2 cellular contexts compared by ENCODE assay signal in the genomic region with DNA sequence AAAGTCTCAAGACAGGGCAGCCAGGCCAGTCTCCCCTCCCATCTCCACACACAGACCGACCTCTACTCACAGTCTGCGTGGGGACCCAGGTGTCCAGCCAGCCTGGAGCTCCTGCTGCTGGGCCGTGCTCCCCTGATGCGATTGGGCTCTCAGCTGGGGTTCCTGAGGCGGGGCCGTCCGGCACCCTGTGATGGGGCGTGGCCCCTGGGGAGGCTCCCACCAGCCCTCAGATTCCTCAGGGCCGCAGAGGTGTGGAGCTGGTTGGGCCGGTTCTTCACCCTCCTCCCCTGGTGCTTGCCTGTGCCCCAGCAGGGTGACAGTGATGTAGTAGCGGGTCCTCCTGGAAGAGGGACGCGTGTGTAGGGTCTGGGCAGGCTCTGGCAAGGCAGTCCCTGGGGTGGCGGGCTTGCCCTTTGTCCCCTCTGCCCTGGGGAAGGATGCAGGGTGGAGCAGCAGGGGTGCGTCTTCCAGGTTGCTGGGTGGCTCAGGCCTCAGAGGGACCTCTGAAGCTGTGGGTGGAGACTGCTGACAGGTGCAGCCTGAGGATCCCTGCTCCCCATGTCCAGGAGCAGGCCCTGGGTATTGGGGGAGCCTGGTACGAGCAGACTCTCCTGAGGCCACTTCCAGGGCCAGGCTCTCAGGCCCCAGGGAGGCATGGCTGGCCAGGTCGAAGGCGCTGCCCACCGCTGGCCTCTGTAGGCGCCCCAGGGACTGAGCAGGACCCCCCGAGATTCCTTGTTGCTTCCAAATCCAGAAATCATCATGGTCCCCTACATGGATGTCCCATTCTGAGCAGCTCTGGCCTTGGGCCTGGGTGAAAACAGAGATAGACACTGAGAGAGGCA.
TF ChIP-seq lines count a peak whose summit lies in the region.

A gene with protein sequence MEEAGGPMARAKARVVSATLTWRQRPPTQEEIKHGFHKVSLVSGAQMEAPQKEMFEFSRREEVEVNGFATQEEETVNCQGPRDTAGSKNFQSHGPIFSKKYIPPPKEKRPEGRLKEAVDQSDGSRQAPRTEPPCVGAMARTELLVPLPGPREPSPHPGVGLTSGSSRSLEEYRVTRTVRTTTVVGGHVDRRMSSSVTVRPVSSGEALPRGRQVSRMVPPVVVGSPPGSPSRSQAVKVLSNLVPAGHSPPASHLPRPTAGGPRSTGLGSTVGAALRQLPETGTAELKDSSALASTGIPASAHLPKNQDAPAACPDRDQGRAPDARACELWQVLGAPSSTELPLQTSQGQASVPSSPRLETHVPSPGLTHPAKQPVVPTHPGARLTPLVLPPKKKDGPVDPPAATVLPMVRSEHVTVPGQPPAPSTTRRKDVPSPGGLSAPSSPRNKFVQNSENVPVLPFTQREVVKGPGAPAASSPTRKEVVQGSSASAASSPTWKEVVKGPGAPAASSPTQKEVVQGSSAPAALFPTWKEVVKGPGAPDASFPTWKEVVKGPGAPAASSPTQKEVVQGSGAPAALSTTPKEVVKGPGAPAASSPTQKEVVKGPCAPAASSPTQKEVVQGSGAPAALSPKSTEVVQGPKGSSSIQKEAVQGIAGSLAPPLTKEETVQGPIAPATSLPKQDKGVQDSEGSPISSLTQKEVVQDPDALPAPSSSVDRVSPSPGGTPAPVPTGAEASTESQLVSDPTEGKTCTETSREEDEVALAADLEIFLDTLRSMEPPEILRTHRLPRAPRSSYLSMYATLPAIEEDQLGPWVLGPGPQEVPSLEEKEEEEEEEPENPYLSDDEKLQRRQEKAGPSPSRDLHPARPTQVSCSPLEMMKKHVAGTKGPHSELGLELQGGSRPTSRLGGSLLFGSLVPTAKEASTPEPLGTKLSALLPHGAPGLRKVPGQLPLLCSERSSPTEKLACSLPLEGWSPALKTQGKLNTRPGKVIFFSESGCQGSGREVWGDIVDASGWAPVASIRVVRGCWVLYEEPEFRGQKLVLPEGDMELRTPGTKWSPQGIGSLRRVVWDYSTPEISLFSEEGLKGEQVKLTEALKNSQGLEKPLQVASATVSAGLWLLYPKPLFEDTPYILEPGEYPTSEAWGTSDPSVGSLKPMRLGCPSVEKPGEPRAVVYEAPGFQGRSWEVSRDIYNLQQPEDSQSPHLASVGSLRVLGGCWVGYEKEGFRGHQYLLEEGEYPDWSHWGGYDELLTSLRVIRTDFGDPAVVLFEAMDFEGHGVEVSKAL (N-terminal part only) (minus strand): TSS at position 155 of the 845 bp plus-strand sequence. CDS start 7,473 bp downstream, outside the sequence.

TF ChIP-seq in IMR-90, 13 proteins besides CTCF, POLR2A, EP300 and RAD21:
- TF ChIP-seq BHLHE40 (IDR thresholded peaks at IDR 0.05; ENCODE audit: low read depth, low read length) (no peak), FOS (IDR thresholded peaks at IDR 0.05; ENCODE audit: low read depth, low read length) (no peak), CEBPB (IDR thresholded peaks at IDR 0.05; ENCODE audit: low read depth, low read length) (no peak), MAFK (IDR thresholded peaks at IDR 0.05; ENCODE audit: low read depth, low read length) (no peak), SMC3 (IDR thresholded peaks at IDR 0.05; ENCODE audit: low read depth, low read length) (no peak), MAZ (IDR thresholded peaks at IDR 0.05; ENCODE audit: borderline replicate concordance, low read depth, low read length) (no peak), RFX5 (IDR thresholded peaks at IDR 0.05; ENCODE audit: low read depth, low read length) (no peak)
- TF ChIP-seq, protein P1, sequence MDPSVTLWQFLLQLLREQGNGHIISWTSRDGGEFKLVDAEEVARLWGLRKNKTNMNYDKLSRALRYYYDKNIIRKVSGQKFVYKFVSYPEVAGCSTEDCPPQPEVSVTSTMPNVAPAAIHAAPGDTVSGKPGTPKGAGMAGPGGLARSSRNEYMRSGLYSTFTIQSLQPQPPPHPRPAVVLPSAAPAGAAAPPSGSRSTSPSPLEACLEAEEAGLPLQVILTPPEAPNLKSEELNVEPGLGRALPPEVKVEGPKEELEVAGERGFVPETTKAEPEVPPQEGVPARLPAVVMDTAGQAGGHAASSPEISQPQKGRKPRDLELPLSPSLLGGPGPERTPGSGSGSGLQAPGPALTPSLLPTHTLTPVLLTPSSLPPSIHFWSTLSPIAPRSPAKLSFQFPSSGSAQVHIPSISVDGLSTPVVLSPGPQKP (IDR thresholded peaks at IDR 0.05; ENCODE audit: borderline replicate concordance, low read depth, low read length) = no peak
- TF ChIP-seq, protein P2, sequence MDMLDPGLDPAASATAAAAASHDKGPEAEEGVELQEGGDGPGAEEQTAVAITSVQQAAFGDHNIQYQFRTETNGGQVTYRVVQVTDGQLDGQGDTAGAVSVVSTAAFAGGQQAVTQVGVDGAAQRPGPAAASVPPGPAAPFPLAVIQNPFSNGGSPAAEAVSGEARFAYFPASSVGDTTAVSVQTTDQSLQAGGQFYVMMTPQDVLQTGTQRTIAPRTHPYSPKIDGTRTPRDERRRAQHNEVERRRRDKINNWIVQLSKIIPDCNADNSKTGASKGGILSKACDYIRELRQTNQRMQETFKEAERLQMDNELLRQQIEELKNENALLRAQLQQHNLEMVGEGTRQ (IDR thresholded peaks at IDR 0.05; ENCODE audit: low read depth, low read length) = no peak

TF ChIP-seq in WTC11, 78 proteins besides CTCF, POLR2A, EP300 and RAD21:
- TF ChIP-seq ZNF423 (CRISPR knock-in tag; IDR thresholded peaks at IDR 0.05) (peak; percentile 5; the same call in 1 of the 2 replicates), ELF4 (CRISPR knock-in tag; IDR thresholded peaks at IDR 0.05; ENCODE audit: low read depth) (no peak), SMAD4 (CRISPR knock-in tag; IDR thresholded peaks at IDR 0.05) (no peak), TCF7 (CRISPR knock-in tag; IDR thresholded peaks at IDR 0.05; ENCODE audit: low read depth) (no peak), KAT7 (CRISPR knock-in tag; IDR thresholded peaks at IDR 0.05; ENCODE audit: borderline replicate concordance) (no peak), ZNF317 (CRISPR knock-in tag; IDR thresholded peaks at IDR 0.05; ENCODE audit: borderline replicate concordance, low read depth) (no peak)
- TF ChIP-seq, protein P3, sequence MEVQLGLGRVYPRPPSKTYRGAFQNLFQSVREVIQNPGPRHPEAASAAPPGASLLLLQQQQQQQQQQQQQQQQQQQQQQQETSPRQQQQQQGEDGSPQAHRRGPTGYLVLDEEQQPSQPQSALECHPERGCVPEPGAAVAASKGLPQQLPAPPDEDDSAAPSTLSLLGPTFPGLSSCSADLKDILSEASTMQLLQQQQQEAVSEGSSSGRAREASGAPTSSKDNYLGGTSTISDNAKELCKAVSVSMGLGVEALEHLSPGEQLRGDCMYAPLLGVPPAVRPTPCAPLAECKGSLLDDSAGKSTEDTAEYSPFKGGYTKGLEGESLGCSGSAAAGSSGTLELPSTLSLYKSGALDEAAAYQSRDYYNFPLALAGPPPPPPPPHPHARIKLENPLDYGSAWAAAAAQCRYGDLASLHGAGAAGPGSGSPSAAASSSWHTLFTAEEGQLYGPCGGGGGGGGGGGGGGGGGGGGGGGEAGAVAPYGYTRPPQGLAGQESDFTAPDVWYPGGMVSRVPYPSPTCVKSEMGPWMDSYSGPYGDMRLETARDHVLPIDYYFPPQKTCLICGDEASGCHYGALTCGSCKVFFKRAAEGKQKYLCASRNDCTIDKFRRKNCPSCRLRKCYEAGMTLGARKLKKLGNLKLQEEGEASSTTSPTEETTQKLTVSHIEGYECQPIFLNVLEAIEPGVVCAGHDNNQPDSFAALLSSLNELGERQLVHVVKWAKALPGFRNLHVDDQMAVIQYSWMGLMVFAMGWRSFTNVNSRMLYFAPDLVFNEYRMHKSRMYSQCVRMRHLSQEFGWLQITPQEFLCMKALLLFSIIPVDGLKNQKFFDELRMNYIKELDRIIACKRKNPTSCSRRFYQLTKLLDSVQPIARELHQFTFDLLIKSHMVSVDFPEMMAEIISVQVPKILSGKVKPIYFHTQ (CRISPR knock-in tag; IDR thresholded peaks at IDR 0.05) = no peak
TF ChIP-seq in WTC11: peak in this region for 1.
